In the genomic region with DNA sequence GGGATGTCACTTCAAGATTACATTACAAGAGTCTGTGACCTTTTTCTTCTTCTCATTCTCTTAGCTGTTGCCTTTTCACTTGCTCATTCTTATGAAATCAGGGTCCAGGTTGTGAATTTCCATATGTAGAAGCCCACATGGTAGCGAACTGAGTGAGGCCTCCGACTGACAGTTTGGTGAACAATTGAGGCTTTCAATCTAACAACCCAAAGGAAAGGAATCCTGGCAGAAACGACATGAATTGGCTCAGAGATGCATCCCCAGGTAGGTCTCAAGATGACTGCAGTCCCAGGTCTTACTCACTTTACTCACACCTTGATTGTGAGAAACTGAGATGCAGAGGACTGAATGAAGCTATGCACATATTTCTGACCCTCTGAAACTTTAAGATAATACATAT, we compare ENCODE assay signal across 14 cellular contexts.
DNase-seq lines count a peak whose midpoint lies in the region; FAIRE-seq and TF ChIP-seq lines count a peak whose summit lies in the region.
"Had no signal": no experiment of that assay in that cellular context is flagged by ENCODE, and none has a peak within 500 bp of the region (broad histone marks: within the 10 kb centered on the region; RNA-seq: fewer than 3 reads in every experiment).

No MANE protein-coding gene starts in this region.

- H4K91ac ChIP-seq in neuronal stem cell (ENCODE audit: low read depth, low read length, poor library complexity) = no peak overlapping the region

- H3K4me2 ChIP-seq in Karpas-422 (ENCODE audit: low read depth, low read length, poor library complexity, severe bottlenecking) (no peak overlapping the region), endothelial cell of umbilical vein (ENCODE audit: insufficient read depth, low read length) (no peak overlapping the region), neuronal stem cell (ENCODE audit: insufficient read depth, low read length, poor library complexity, severe bottlenecking) (no peak overlapping the region)
- H3K4me2 ChIP-seq: BLaER1 treated with 17β-estradiol and CSF1 and Interleukin-3, amounts not matched to agents 10 nM and 100 nM had no signal

- H3K79me2 ChIP-seq in Karpas-422 (ENCODE audit: low read length) (no peaks in the 10 kb centered on the region), endothelial cell of umbilical vein (ENCODE audit: control insufficient read depth, insufficient read depth, low read length) (no peaks in the 10 kb centered on the region)

- H3K27me3 Mint-ChIP-seq in activated naive CD4-positive, alpha-beta T cell treated with anti-CD3 and anti-CD28 coated beads for 36 hours (ENCODE audit: low read depth) = no peaks in the 10 kb centered on the region
- H3K27me3 Mint-ChIP-seq: B cell had no signal

- H3K9me3 ChIP-seq in Karpas-422 (ENCODE audit: low read length) = peaks cover 10% of the 10 kb centered on the region; the same call in 1 of the 2 replicates
- no peaks in the 10 kb centered on the region for H3K9me3 ChIP-seq in endothelial cell of umbilical vein (replicated peaks; ENCODE audit: control insufficient read depth, insufficient read depth, low read length)
- H3K9me3 ChIP-seq in neuronal stem cell (replicated peaks in 1 of 2; ENCODE audit: control insufficient read depth in 2 of 2, insufficient read depth in 1 of 2, low read depth in 1 of 2, low read length in 2 of 2) = no peaks in the 10 kb centered on the region
- H3K9me3 ChIP-seq: BLaER1 treated with 17β-estradiol and CSF1 and Interleukin-3, amounts not matched to agents 10 nM and 100 nM had no signal

- DNase-seq in H7 = peak; percentile 0
- DNase-seq in Karpas-422 = peak; percentile 27
- DNase-seq in endothelial cell of umbilical vein (ENCODE audit: low read depth, low spot score) = no peak
- DNase-seq in neuronal stem cell (ENCODE audit: low spot score) = no peak
- no peak for DNase-seq in activated naive CD4-positive, alpha-beta T cell treated with anti-CD3 and anti-CD28 coated beads for 36 hours
- no peak for DNase-seq in ureter (ENCODE audit: low spot score)
- DNase-seq in RPMI8226 = no peak
- DNase-seq: Calu3; CD8-positive, alpha-beta T cell; DMS79 treated with DMSO at 0.1 percent for 48 hours; GF-D8; HCEC 1CT had no signal

- no peak overlapping the region for H3K27ac Mint-ChIP-seq in activated naive CD4-positive, alpha-beta T cell treated with anti-CD3 and anti-CD28 coated beads for 36 hours
- H3K27ac Mint-ChIP-seq: B cell; CD8-positive, alpha-beta T cell had no signal

- H3K4me1 ChIP-seq in Karpas-422 (ENCODE audit: low read length) (no peaks in the 10 kb centered on the region), endothelial cell of umbilical vein (ENCODE audit: control insufficient read depth, extremely low read depth, insufficient read depth, low read length) (no peaks in the 10 kb centered on the region), neuronal stem cell (ENCODE audit: control insufficient read depth in 2 of 2, insufficient read depth in 1 of 2, low read depth in 1 of 2, low read length in 2 of 2) (peaks cover 2 to 7% of the 10 kb centered on the region in 2 donors)
- H3K4me1 ChIP-seq: BLaER1 treated with 17β-estradiol and CSF1 and Interleukin-3, amounts not matched to agents 10 nM and 100 nM had no signal

- no peak overlapping the region for H3K14ac ChIP-seq in neuronal stem cell (ENCODE audit: low read length)

- no peaks in the 10 kb centered on the region for H3K79me1 ChIP-seq in neuronal stem cell (ENCODE audit: low read depth, low read length)

- H2BK5ac ChIP-seq in neuronal stem cell (ENCODE audit: low read length) = no peak overlapping the region

- no peak overlapping the region for H3K4ac ChIP-seq in neuronal stem cell (ENCODE audit: low read length)

- H3K9ac ChIP-seq in Karpas-422 (ENCODE audit: low read length) (no peak overlapping the region), endothelial cell of umbilical vein (replicated peaks; ENCODE audit: extremely low read depth, insufficient read depth, low read length) (no peak overlapping the region), neuronal stem cell (ENCODE audit: low read depth, low read length, poor library complexity) (no peak overlapping the region)
- H3K9ac ChIP-seq: BLaER1 treated with 17β-estradiol and CSF1 and Interleukin-3, amounts not matched to agents 10 nM and 100 nM had no signal

- no peak overlapping the region for H3K27ac ChIP-seq in Karpas-422 (ENCODE audit: low read length)
- H3K27ac ChIP-seq in endothelial cell of umbilical vein (ENCODE audit: insufficient read depth, low read depth, low read length) = no peak overlapping the region
- H3K27ac ChIP-seq in neuronal stem cell (replicated peaks; ENCODE audit: low read length) = no peak overlapping the region
- H3K27ac ChIP-seq: BLaER1 treated with 17β-estradiol and CSF1 and Interleukin-3, amounts not matched to agents 10 nM and 100 nM had no signal

- peak; percentile 26 for FAIRE-seq in endothelial cell of umbilical vein (lab: Jason Lieb, UNC)

- no peaks in the 10 kb centered on the region for H3K9me3 Mint-ChIP-seq in activated naive CD4-positive, alpha-beta T cell treated with anti-CD3 and anti-CD28 coated beads for 36 hours

- no peak for TF ChIP-seq POLR2A in endothelial cell of umbilical vein (IDR thresholded peaks at IDR 0.05; ENCODE audit: low read depth, low read length)

- POLR2A ChIA-PET in endothelial cell of umbilical vein (lab: Charles Lee) = no interaction called here

- no peak overlapping the region for H3K23ac ChIP-seq in neuronal stem cell (ENCODE audit: low read depth, low read length, poor library complexity)

- BruUV-seq in endothelial cell of umbilical vein (replicated peaks; lab: Mats Ljungman, UMichigan) = no TSS peak

- no peaks in the 10 kb centered on the region for H3K27me3 ChIP-seq in H7 (ENCODE audit: control insufficient read depth, insufficient read depth, low read length)
- no peaks in the 10 kb centered on the region for H3K27me3 ChIP-seq in Karpas-422 (ENCODE audit: low read length)
- no peaks in the 10 kb centered on the region for H3K27me3 ChIP-seq in endothelial cell of umbilical vein (ENCODE audit: control insufficient read depth in 2 of 2, insufficient read depth in 2 of 2, low read length in 2 of 2)
- no peaks in the 10 kb centered on the region for H3K27me3 ChIP-seq in neuronal stem cell (ENCODE audit: control insufficient read depth in 3 of 3, insufficient read depth in 3 of 3, low read depth in 1 of 3, low read length in 3 of 3)
- H3K27me3 ChIP-seq: BLaER1 treated with 17β-estradiol and CSF1 and Interleukin-3, amounts not matched to agents 10 nM and 100 nM had no signal

- no peak overlapping the region for H3K18ac ChIP-seq in neuronal stem cell (ENCODE audit: low read length)

- WGBS in neuronal stem cell (ENCODE audit: extremely low coverage in 2 of 2, insufficient read length in 2 of 2, insufficient replicate concordance in 1 of 2), 2 donors = no CpG with 5 or more reads among the region's 3 CpGs

- H3K4me3 Mint-ChIP-seq in activated naive CD4-positive, alpha-beta T cell treated with anti-CD3 and anti-CD28 coated beads for 36 hours = no peak overlapping the region
- H3K4me3 Mint-ChIP-seq: B cell; CD8-positive, alpha-beta T cell had no signal

- H3K36me3 Mint-ChIP-seq in activated naive CD4-positive, alpha-beta T cell treated with anti-CD3 and anti-CD28 coated beads for 36 hours (ENCODE audit: low read depth) = no peaks in the 10 kb centered on the region
- H3K36me3 Mint-ChIP-seq: CD8-positive, alpha-beta T cell had no signal

- CTCF ChIA-PET in endothelial cell of umbilical vein (lab: Charles Lee) = interaction anchor here (1.2 kb wide), 1 partner anchor 20 kb away, joined by 4 read pairs; no protein-coding TSS in a partner anchor
- CTCF ChIA-PET in activated naive CD4-positive, alpha-beta T cell treated with anti-CD3 and anti-CD28 coated beads for 36 hours (lab: Charles Lee) = no interaction called here

- H3K4me1 Mint-ChIP-seq in activated naive CD4-positive, alpha-beta T cell treated with anti-CD3 and anti-CD28 coated beads for 36 hours (ENCODE audit: low read depth) = no peaks in the 10 kb centered on the region
- H3K4me1 Mint-ChIP-seq: B cell had no signal

- intact Hi-C loops in endothelial cell of umbilical vein (cut with micrococcal nuclease) = no loop called here
- intact Hi-C loops in activated naive CD4-positive, alpha-beta T cell treated with anti-CD3 and anti-CD28 coated beads for 36 hours (cut with micrococcal nuclease) = no loop called here

- dilution Hi-C loops in endothelial cell of umbilical vein (cut with MboI; ENCODE audit: extremely low pct_ligation_motif_present, low sequenced_read_pairs) = no loop called here

- no peak overlapping the region for H4K8ac ChIP-seq in neuronal stem cell (ENCODE audit: low read depth, low read length)

- no peak overlapping the region for H2AK5ac ChIP-seq in neuronal stem cell (ENCODE audit: low read depth, low read length)

- no peaks in the 10 kb centered on the region for H3K9me2 ChIP-seq in Karpas-422 (replicated peaks; ENCODE audit: insufficient read depth, low read length)

- H3K9me1 ChIP-seq in endothelial cell of umbilical vein (replicated peaks; ENCODE audit: control insufficient read depth, extremely low read depth, insufficient read depth, low read length) = no peaks in the 10 kb centered on the region

- no peak overlapping the region for H2BK120ac ChIP-seq in neuronal stem cell (ENCODE audit: low read depth, low read length)

- no peak overlapping the region for H2BK15ac ChIP-seq in neuronal stem cell (ENCODE audit: low read length)

- no peak overlapping the region for H3K4me3 ChIP-seq in H7 (ENCODE audit: insufficient read depth, low read depth, low read length)
- no peak overlapping the region for H3K4me3 ChIP-seq in Karpas-422 (ENCODE audit: low read length)
- no peak overlapping the region for H3K4me3 ChIP-seq in endothelial cell of umbilical vein (replicated peaks in 1 of 3; ENCODE audit: insufficient read depth in 1 of 3, low read depth in 1 of 3, low read length in 3 of 3)
- no peak overlapping the region for H3K4me3 ChIP-seq in neuronal stem cell (ENCODE audit: low read length in 2 of 2)
- H3K4me3 ChIP-seq: BLaER1 treated with 17β-estradiol and CSF1 and Interleukin-3, amounts not matched to agents 10 nM and 100 nM had no signal

- TF ChIP-seq CTCF in endothelial cell of umbilical vein (IDR thresholded peaks at IDR 0.05; ENCODE audit: extremely low read depth in 1 of 2, insufficient read depth in 1 of 2, low read depth in 1 of 2, low read length in 2 of 2) = no peak

- no peaks in the 10 kb centered on the region for H4K20me1 ChIP-seq in Karpas-422 (ENCODE audit: insufficient read depth, low read depth, low read length)
- no peaks in the 10 kb centered on the region for H4K20me1 ChIP-seq in endothelial cell of umbilical vein (replicated peaks; ENCODE audit: control insufficient read depth, extremely low read depth, insufficient read depth, low read length)
- H4K20me1 ChIP-seq: BLaER1 treated with 17β-estradiol and CSF1 and Interleukin-3, amounts not matched to agents 10 nM and 100 nM had no signal

- H2BK12ac ChIP-seq in neuronal stem cell (ENCODE audit: low read length) = no peak overlapping the region

- H2AFZ ChIP-seq in Karpas-422 (ENCODE audit: low read length) (no peak overlapping the region), endothelial cell of umbilical vein (ENCODE audit: low read depth, low read length) (no peak overlapping the region), neuronal stem cell (ENCODE audit: low read length) (peak overlapping the region; percentile 0)

- no peaks in the 10 kb centered on the region for H3K36me3 ChIP-seq in H7 (replicated peaks; ENCODE audit: control insufficient read depth, insufficient read depth, low read length)
- H3K36me3 ChIP-seq in Karpas-422 (ENCODE audit: insufficient read depth, low read length) = no peaks in the 10 kb centered on the region
- H3K36me3 ChIP-seq in endothelial cell of umbilical vein (ENCODE audit: control insufficient read depth in 2 of 2, extremely low read depth in 1 of 2, insufficient read depth in 2 of 2, low read length in 2 of 2) = no peaks in the 10 kb centered on the region
- no peaks in the 10 kb centered on the region for H3K36me3 ChIP-seq in neuronal stem cell (replicated peaks in 1 of 2; ENCODE audit: control insufficient read depth in 2 of 2, insufficient read depth in 2 of 2, low read length in 2 of 2)
- H3K36me3 ChIP-seq: BLaER1 treated with 17β-estradiol and CSF1 and Interleukin-3, amounts not matched to agents 10 nM and 100 nM had no signal

Comparison
In these comparisons a context has a peak if more than half of its experiments do, and no peak if none do; other contexts are left out.
1. DNase-seq: peak in H7 (single experiment) and Karpas-422 (single experiment); none in endothelial cell of umbilical vein (single experiment), neuronal stem cell (single experiment), activated naive CD4-positive, alpha-beta T cell treated with anti-CD3 and anti-CD28 coated beads for 36 hours (single experiment), ureter (single experiment) and RPMI8226 (single experiment).